29 cellular contexts compared by ENCODE assay signal in the genomic region with DNA sequence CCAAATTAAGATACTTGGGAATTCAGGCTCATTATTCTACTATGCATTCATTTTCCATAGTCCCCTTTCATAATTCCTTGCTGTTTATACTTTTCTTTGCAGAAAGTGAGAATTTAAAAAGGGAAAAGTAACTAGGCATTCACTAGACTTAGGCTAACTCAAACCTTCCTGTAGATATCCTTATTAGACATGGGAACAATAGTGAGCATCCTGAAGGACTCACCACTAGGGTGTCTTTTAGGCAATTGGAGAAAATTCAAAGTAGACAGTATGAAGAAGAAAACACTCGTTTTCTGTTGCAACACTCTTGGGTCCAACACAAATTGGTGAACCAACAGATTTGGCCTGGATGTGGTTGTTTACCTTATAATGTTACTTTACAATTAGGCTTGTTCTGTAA.
"Had no signal": no experiment of that assay in that cellular context is flagged by ENCODE, and none has a peak within 500 bp of the region (broad histone marks: within the 10 kb centered on the region; RNA-seq: fewer than 3 reads in every experiment).

No MANE protein-coding gene starts in this region.

- FAIRE-seq: colon, endometrium, endothelial cell of umbilical vein had no signal

- H3K4me1 ChIP-seq: body of pancreas, esophagus squamous epithelium, gastroesophageal sphincter had no signal

- H3K9me3 Mint-ChIP-seq: activated CD4-positive, alpha-beta memory T cell treated with anti-CD3 and anti-CD28 coated beads, Interleukin-2, amount 10 ng/mL, durations not matched to agents 7 days and 5 days; activated CD4-positive, alpha-beta T cell treated with anti-CD3 and anti-CD28 coated beads, Interleukin-2, amount 10 ng/mL, durations not matched to agents 7 days and 5 days; activated T-cell treated with anti-CD3 and anti-CD28 coated beads, Interleukin-2, amount 50 U/mL, for 24 hours had no signal

- H3K4me1 Mint-ChIP-seq: activated CD4-positive, alpha-beta memory T cell treated with anti-CD3 and anti-CD28 coated beads, Interleukin-2, amount 10 ng/mL, durations not matched to agents 7 days and 5 days; activated CD4-positive, alpha-beta T cell treated with anti-CD3 and anti-CD28 coated beads, Interleukin-2, amount 10 ng/mL, durations not matched to agents 7 days and 5 days had no signal

- H3K4me3 ChIP-seq: body of pancreas, esophagus squamous epithelium, gastroesophageal sphincter had no signal

- H3K27me3 Mint-ChIP-seq: activated CD4-positive, alpha-beta memory T cell treated with anti-CD3 and anti-CD28 coated beads, Interleukin-2, amount 10 ng/mL, durations not matched to agents 7 days and 5 days; activated CD4-positive, alpha-beta T cell treated with anti-CD3 and anti-CD28 coated beads, Interleukin-2, amount 10 ng/mL, durations not matched to agents 7 days and 5 days; activated T-cell treated with anti-CD3 and anti-CD28 coated beads, Interleukin-2, amount 50 U/mL, for 24 hours; effector memory CD8-positive, alpha-beta T cell had no signal

- H3K27me3 ChIP-seq: body of pancreas, esophagus squamous epithelium, gastroesophageal sphincter had no signal

- ATAC-seq: activated T-cell treated with anti-CD3 and anti-CD28 coated beads, Interleukin-2, amount 50 U/mL, for 72 hours; body of pancreas; effector memory CD8-positive, alpha-beta T cell; gastroesophageal sphincter had no signal

- H3K36me3 ChIP-seq: esophagus squamous epithelium, gastroesophageal sphincter had no signal

- H3K36me3 Mint-ChIP-seq: activated naive CD8-positive, alpha-beta T cell had no signal

- H3K4me3 Mint-ChIP-seq: activated CD4-positive, alpha-beta memory T cell treated with anti-CD3 and anti-CD28 coated beads, Interleukin-2, amount 10 ng/mL, durations not matched to agents 7 days and 5 days; activated CD4-positive, alpha-beta T cell treated with anti-CD3 and anti-CD28 coated beads, Interleukin-2, amount 10 ng/mL, durations not matched to agents 7 days and 5 days; activated naive CD8-positive, alpha-beta T cell; activated T-cell treated with anti-CD3 and anti-CD28 coated beads, Interleukin-2, amount 50 U/mL, for 24 hours; activated T-cell treated with anti-CD3 and anti-CD28 coated beads, Interleukin-2, amount 50 U/mL, for 72 hours; effector memory CD8-positive, alpha-beta T cell had no signal

- H3K9me3 ChIP-seq: body of pancreas, esophagus squamous epithelium, gastroesophageal sphincter had no signal

- H3K27ac Mint-ChIP-seq: activated CD4-positive, alpha-beta memory T cell treated with anti-CD3 and anti-CD28 coated beads, Interleukin-2, amount 10 ng/mL, durations not matched to agents 7 days and 5 days; activated CD4-positive, alpha-beta T cell treated with anti-CD3 and anti-CD28 coated beads, Interleukin-2, amount 10 ng/mL, durations not matched to agents 7 days and 5 days; activated naive CD8-positive, alpha-beta T cell; activated T-cell treated with anti-CD3 and anti-CD28 coated beads, Interleukin-2, amount 50 U/mL, for 24 hours; activated T-cell treated with anti-CD3 and anti-CD28 coated beads, Interleukin-2, amount 50 U/mL, for 72 hours; effector memory CD8-positive, alpha-beta T cell had no signal

- H3K27ac ChIP-seq: body of pancreas, epithelial cell of prostate, esophagus squamous epithelium, gastroesophageal sphincter had no signal

- DNase-seq: activated CD4-positive, alpha-beta memory T cell treated with anti-CD3 and anti-CD28 coated beads, Interleukin-2, amount 10 ng/mL, durations not matched to agents 7 days and 5 days; activated CD4-positive, alpha-beta T cell treated with anti-CD3 and anti-CD28 coated beads for 1 hour; activated CD4-positive, alpha-beta T cell treated with anti-CD3 and anti-CD28 coated beads for 4 hours; activated CD4-positive, alpha-beta T cell treated with anti-CD3 and anti-CD28 coated beads, Interleukin-2, amount 10 ng/mL, durations not matched to agents 7 days and 5 days; activated CD4-positive, alpha-beta T cell treated with anti-CD3 and anti-CD28 coated beads, Interleukin-2, amount 50 U/mL, for 4 hours; activated CD8-positive, alpha-beta memory T cell treated with anti-CD3 and anti-CD28 coated beads, Interleukin-2, amount 50 U/mL, for 48 hours; activated gamma-delta T cell; activated naive CD4-positive, alpha-beta T cell; activated naive CD4-positive, alpha-beta T cell treated with anti-CD3 and anti-CD28 coated beads, Interleukin-2, amount 50 U/mL, for 16 hours; activated T-cell treated with anti-CD3 and anti-CD28 coated beads for 4 hours; activated T-cell treated with anti-CD3 and anti-CD28 coated beads, Interleukin-2, amount 50 U/mL, for 24 hours; activated T-cell treated with anti-CD3 and anti-CD28 coated beads, Interleukin-2, amount 50 U/mL, for 72 hours; amygdala; aorta; body of pancreas; caudate nucleus; cortex of kidney; dermis blood vessel endothelial cell; effector CD4-positive, alpha-beta T cell; effector memory CD8-positive, alpha-beta T cell; esophagus squamous epithelium; foreskin melanocyte; T-helper 2 cell had no signal
